1 cellular context compared by ENCODE assay signal in the genomic region with DNA sequence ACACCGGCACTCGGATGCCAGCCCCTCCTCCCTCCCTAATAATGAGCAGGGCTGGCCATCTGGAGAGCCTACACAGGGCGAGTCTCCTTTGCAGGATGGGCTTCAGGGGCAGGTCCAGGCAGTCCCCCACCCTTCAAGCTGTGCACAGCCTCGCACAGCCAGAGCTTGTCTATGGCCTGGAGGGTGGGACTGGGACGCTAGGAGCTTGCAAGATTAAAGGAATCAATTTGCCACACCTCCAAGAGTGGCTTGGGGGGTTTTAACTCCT.
TF ChIP-seq lines count a peak whose summit lies in the region.

No MANE protein-coding gene starts in this region.

TF ChIP-seq in SK-N-SH, 30 proteins besides CTCF, POLR2A, EP300 and RAD21 (continued from another document):
- TF ChIP-seq MAX (IDR thresholded peaks at IDR 0.05; ENCODE audit: low read depth) (no peak), GATA2 (CRISPR knock-in tag; IDR thresholded peaks at IDR 0.05) (no peak), TEAD4 (IDR thresholded peaks at IDR 0.05; ENCODE audit: borderline replicate concordance, insufficient read depth) (no peak), NRF1 (IDR thresholded peaks at IDR 0.05; ENCODE audit: low read depth, low read length) (no peak), ELF1 (IDR thresholded peaks at IDR 0.05) (no peak), YY1 (IDR thresholded peaks at IDR 0.05; ENCODE audit: low read depth) (no peak), GABPA (IDR thresholded peaks at IDR 0.05; ENCODE audit: low read depth) (no peak)
TF ChIP-seq in SK-N-SH: peak in this region for 0.
